1 cellular context compared by ENCODE assay signal in the genomic region with DNA sequence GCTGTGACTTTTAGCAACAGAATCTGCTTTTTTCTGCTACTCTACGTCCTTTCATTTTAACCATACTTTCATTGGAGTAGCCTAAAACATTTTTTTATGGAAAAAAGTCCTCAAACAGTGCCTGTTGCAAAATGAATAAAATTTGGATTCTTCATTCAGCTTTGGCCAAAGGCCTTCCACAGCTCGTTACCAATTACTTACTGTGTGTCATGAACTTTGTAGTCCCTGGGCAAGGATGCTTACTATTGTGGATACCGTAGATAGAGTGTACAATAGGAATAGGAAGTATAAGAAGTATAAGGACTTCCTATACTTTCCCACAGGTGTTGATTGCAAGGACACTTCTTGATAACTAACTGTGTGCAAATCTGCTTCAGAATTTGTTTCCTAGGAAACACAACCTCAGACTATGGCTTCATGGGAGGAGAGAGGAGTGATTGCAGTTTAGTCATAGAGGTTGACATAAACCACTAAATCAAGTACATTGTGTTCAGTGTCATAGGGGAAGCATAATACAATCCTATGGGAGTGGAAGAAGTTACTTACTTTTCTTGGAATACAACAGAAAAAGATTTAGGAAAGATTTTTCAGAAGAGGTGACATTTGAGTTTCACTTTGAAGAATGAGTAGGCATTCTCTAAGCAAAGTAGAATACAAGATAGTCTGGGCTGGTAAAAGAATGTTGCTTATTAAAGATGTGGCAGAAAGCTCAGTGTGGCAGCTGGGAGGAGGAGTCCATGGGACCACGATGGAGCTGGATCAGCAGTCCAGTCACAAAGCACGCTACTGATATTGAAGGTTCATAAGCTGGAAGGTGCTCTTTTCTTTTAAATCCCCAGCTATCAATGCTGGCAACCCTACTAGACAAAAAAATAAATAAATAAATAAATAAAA.
TF ChIP-seq lines count a peak whose summit lies in the region.

No MANE protein-coding gene starts in this region.

TF ChIP-seq in GM23338, 12 proteins besides CTCF, POLR2A, EP300 and RAD21 (continued from another document):
- TF ChIP-seq, protein P1, sequence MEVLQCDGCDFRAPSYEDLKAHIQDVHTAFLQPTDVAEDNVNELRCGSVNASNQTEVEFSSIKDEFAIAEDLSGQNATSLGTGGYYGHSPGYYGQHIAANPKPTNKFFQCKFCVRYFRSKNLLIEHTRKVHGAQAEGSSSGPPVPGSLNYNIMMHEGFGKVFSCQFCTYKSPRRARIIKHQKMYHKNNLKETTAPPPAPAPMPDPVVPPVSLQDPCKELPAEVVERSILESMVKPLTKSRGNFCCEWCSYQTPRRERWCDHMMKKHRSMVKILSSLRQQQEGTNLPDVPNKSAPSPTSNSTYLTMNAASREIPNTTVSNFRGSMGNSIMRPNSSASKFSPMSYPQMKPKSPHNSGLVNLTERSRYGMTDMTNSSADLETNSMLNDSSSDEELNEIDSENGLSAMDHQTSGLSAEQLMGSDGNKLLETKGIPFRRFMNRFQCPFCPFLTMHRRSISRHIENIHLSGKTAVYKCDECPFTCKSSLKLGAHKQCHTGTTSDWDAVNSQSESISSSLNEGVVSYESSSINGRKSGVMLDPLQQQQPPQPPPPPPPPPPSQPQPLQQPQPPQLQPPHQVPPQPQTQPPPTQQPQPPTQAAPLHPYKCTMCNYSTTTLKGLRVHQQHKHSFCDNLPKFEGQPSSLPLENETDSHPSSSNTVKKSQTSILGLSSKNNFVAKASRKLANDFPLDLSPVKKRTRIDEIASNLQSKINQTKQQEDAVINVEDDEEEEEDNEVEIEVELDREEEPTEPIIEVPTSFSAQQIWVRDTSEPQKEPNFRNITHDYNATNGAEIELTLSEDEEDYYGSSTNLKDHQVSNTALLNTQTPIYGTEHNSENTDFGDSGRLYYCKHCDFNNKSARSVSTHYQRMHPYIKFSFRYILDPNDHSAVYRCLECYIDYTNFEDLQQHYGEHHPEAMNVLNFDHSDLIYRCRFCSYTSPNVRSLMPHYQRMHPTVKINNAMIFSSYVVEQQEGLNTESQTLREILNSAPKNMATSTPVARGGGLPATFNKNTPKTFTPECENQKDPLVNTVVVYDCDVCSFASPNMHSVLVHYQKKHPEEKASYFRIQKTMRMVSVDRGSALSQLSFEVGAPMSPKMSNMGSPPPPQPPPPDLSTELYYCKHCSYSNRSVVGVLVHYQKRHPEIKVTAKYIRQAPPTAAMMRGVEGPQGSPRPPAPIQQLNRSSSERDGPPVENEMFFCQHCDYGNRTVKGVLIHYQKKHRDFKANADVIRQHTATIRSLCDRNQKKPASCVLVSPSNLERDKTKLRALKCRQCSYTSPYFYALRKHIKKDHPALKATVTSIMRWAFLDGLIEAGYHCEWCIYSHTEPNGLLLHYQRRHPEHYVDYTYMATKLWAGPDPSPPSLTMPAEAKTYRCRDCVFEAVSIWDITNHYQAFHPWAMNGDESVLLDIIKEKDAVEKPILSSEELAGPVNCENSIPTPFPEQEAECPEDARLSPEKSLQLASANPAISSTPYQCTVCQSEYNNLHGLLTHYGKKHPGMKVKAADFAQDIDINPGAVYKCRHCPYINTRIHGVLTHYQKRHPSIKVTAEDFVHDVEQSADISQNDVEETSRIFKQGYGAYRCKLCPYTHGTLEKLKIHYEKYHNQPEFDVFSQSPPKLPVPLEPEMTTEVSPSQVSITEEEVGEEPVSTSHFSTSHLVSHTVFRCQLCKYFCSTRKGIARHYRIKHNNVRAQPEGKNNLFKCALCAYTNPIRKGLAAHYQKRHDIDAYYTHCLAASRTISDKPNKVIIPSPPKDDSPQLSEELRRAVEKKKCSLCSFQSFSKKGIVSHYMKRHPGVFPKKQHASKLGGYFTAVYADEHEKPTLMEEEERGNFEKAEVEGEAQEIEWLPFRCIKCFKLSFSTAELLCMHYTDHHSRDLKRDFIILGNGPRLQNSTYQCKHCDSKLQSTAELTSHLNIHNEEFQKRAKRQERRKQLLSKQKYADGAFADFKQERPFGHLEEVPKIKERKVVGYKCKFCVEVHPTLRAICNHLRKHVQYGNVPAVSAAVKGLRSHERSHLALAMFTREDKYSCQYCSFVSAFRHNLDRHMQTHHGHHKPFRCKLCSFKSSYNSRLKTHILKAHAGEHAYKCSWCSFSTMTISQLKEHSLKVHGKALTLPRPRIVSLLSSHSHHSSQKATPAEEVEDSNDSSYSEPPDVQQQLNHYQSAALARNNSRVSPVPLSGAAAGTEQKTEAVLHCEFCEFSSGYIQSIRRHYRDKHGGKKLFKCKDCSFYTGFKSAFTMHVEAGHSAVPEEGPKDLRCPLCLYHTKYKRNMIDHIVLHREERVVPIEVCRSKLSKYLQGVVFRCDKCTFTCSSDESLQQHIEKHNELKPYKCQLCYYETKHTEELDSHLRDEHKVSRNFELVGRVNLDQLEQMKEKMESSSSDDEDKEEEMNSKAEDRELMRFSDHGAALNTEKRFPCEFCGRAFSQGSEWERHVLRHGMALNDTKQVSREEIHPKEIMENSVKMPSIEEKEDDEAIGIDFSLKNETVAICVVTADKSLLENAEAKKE (CRISPR knock-in tag; IDR thresholded peaks at IDR 0.05) = no peak
- TF ChIP-seq, protein P2, sequence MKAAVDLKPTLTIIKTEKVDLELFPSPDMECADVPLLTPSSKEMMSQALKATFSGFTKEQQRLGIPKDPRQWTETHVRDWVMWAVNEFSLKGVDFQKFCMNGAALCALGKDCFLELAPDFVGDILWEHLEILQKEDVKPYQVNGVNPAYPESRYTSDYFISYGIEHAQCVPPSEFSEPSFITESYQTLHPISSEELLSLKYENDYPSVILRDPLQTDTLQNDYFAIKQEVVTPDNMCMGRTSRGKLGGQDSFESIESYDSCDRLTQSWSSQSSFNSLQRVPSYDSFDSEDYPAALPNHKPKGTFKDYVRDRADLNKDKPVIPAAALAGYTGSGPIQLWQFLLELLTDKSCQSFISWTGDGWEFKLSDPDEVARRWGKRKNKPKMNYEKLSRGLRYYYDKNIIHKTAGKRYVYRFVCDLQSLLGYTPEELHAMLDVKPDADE (IDR thresholded peaks at IDR 0.05) = no peak
